1 cellular context compared by ENCODE assay signal in the genomic region with DNA sequence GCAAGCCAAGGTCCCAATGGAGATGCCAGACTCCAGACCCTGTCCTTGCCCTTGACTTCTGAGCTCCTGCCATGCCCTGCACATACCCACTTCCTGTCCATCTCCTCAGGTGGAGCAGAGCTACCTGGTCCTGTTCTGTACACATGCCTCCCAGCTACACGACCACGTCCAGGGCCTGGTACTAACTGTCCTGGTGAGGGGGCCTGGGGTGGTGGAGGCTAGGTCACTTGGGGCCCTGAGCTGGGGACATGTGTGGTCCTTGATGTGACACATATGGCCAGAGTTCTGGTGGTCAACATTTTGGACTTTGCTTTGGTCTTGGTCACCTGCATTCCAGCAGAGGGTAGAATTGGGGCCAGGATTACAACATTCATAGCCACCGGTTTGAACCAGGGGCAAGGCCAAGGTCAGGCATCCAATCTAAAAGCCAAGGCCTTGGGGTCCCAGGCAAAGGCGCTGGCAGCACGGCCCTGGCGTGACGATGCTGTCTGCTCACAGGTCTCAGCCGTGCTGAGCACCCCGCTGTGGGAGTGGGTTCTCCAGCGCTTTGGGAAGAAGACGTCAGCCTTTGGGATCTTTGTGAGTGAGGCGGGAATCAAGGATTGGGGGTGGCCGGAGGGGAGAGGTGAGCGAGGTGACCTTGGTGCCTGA.
TF ChIP-seq lines count a peak whose summit lies in the region.

No MANE protein-coding gene starts in this region.

TF ChIP-seq in HepG2, 621 proteins besides CTCF, POLR2A, EP300 and RAD21 (continued from another document and continues in another):
- TF ChIP-seq FOXA1 (IDR thresholded peaks at IDR 0.05) (no peak), FOXA1 (CRISPR knock-in tag; IDR thresholded peaks at IDR 0.05) (peak; percentile 35; the same call in 1 of the 2 replicates), ZNF713 (CRISPR knock-in tag; IDR thresholded peaks at IDR 0.05) (no peak), ZNF761 (CRISPR knock-in tag; conservative IDR thresholded peaks at IDR 0.05) (no peak), ZNF367 (CRISPR knock-in tag; IDR thresholded peaks at IDR 0.05; ENCODE audit: borderline replicate concordance) (no peak), BRCA1 (CRISPR knock-in tag; IDR thresholded peaks at IDR 0.05) (no peak), BORCS8-MEF2B (CRISPR knock-in tag; IDR thresholded peaks at IDR 0.05) (no peak; the same call in 1 of the 2 replicates), ERF (CRISPR knock-in tag; IDR thresholded peaks at IDR 0.05) (peak; percentile 75; the same call in 1 of the 2 replicates), ZNF451 (CRISPR knock-in tag; IDR thresholded peaks at IDR 0.05) (0 out of 2 replicates have a peak, but pooled peaks have one; percentile 86), HDAC6 (IDR thresholded peaks at IDR 0.05; ENCODE audit: low read depth, low read length) (no peak), KLF12 (CRISPR knock-in tag; IDR thresholded peaks at IDR 0.05; ENCODE audit: borderline replicate concordance) (no peak), ZMYM4 (CRISPR knock-in tag; IDR thresholded peaks at IDR 0.05) (peak; percentile 83), ZNF343 (CRISPR knock-in tag; IDR thresholded peaks at IDR 0.05) (no peak), MTA3 (CRISPR knock-in tag; IDR thresholded peaks at IDR 0.05) (no peak), ZNF570 (CRISPR knock-in tag; IDR thresholded peaks at IDR 0.05; ENCODE audit: borderline replicate concordance) (no peak), TAF15 (IDR thresholded peaks at IDR 0.05; ENCODE audit: low read depth, low read length, poor library complexity, severe bottlenecking) (no peak), NONO (IDR thresholded peaks at IDR 0.05) (no peak), NONO (CRISPR knock-in tag; conservative IDR thresholded peaks at IDR 0.05) (peak; percentile 92), ADNP (CRISPR knock-in tag; IDR thresholded peaks at IDR 0.05) (no peak), POGZ (CRISPR knock-in tag; IDR thresholded peaks at IDR 0.05) (peak; percentile 87), MIER2 (CRISPR knock-in tag; IDR thresholded peaks at IDR 0.05) (no peak; the same call in 1 of the 2 replicates), NFYB (CRISPR knock-in tag; IDR thresholded peaks at IDR 0.05) (no peak), SUZ12 (IDR thresholded peaks at IDR 0.05; ENCODE audit: low read depth, low read length) (no peak), NFRKB (IDR thresholded peaks at IDR 0.05) (no peak), ZNF607 (CRISPR knock-in tag; IDR thresholded peaks at IDR 0.05; ENCODE audit: borderline replicate concordance) (no peak), ZNF317 (CRISPR knock-in tag; IDR thresholded peaks at IDR 0.05) (0 out of 2 replicates have a peak, but pooled peaks have one; percentile 53), ZNF589 (CRISPR knock-in tag; conservative IDR thresholded peaks at IDR 0.05) (no peak; the same call in none of the 2 replicates), ZSCAN9 (CRISPR knock-in tag; IDR thresholded peaks at IDR 0.05; ENCODE audit: borderline replicate concordance) (no peak; the same call in 1 of the 2 replicates), ZNF670 (CRISPR knock-in tag; IDR thresholded peaks at IDR 0.05; ENCODE audit: borderline replicate concordance) (no peak), SRSF1 (optimal IDR thresholded peaks at IDR 0.05; ENCODE audit: low read depth, low read length) (no peak), SMARCE1 (IDR thresholded peaks at IDR 0.05; ENCODE audit: borderline replicate concordance) (no peak), ZNF550 (CRISPR knock-in tag; IDR thresholded peaks at IDR 0.05; ENCODE audit: borderline replicate concordance) (no peak), TARDBP (CRISPR knock-in tag; IDR thresholded peaks at IDR 0.05) (peak; percentile 81), ZNF432 (CRISPR knock-in tag; IDR thresholded peaks at IDR 0.05; ENCODE audit: borderline replicate concordance) (no peak), ZNF790 (CRISPR knock-in tag; IDR thresholded peaks at IDR 0.05; ENCODE audit: borderline replicate concordance) (no peak), ZFAT (CRISPR knock-in tag; conservative IDR thresholded peaks at IDR 0.05) (no peak), CEBPG (CRISPR knock-in tag; IDR thresholded peaks at IDR 0.05) (peak; percentile 85), ZSCAN12 (CRISPR knock-in tag; IDR thresholded peaks at IDR 0.05) (no peak), MAZ (IDR thresholded peaks at IDR 0.05; ENCODE audit: borderline replicate concordance, low read depth, low read length) (no peak), MAZ (CRISPR knock-in tag; IDR thresholded peaks at IDR 0.05; ENCODE audit: low read depth) (no peak), ZNF615 (CRISPR knock-in tag; IDR thresholded peaks at IDR 0.05; ENCODE audit: borderline replicate concordance) (no peak)
- TF ChIP-seq, protein P1, sequence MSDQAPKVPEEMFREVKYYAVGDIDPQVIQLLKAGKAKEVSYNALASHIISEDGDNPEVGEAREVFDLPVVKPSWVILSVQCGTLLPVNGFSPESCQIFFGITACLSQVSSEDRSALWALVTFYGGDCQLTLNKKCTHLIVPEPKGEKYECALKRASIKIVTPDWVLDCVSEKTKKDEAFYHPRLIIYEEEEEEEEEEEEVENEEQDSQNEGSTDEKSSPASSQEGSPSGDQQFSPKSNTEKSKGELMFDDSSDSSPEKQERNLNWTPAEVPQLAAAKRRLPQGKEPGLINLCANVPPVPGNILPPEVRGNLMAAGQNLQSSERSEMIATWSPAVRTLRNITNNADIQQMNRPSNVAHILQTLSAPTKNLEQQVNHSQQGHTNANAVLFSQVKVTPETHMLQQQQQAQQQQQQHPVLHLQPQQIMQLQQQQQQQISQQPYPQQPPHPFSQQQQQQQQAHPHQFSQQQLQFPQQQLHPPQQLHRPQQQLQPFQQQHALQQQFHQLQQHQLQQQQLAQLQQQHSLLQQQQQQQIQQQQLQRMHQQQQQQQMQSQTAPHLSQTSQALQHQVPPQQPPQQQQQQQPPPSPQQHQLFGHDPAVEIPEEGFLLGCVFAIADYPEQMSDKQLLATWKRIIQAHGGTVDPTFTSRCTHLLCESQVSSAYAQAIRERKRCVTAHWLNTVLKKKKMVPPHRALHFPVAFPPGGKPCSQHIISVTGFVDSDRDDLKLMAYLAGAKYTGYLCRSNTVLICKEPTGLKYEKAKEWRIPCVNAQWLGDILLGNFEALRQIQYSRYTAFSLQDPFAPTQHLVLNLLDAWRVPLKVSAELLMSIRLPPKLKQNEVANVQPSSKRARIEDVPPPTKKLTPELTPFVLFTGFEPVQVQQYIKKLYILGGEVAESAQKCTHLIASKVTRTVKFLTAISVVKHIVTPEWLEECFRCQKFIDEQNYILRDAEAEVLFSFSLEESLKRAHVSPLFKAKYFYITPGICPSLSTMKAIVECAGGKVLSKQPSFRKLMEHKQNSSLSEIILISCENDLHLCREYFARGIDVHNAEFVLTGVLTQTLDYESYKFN (CRISPR knock-in tag; conservative IDR thresholded peaks at IDR 0.05): peak; percentile 95
- TF ChIP-seq, protein P2, sequence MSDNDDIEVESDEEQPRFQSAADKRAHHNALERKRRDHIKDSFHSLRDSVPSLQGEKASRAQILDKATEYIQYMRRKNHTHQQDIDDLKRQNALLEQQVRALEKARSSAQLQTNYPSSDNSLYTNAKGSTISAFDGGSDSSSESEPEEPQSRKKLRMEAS (IDR thresholded peaks at IDR 0.05): no peak; the same call in 1 of the 2 replicates
- TF ChIP-seq, protein P3, sequence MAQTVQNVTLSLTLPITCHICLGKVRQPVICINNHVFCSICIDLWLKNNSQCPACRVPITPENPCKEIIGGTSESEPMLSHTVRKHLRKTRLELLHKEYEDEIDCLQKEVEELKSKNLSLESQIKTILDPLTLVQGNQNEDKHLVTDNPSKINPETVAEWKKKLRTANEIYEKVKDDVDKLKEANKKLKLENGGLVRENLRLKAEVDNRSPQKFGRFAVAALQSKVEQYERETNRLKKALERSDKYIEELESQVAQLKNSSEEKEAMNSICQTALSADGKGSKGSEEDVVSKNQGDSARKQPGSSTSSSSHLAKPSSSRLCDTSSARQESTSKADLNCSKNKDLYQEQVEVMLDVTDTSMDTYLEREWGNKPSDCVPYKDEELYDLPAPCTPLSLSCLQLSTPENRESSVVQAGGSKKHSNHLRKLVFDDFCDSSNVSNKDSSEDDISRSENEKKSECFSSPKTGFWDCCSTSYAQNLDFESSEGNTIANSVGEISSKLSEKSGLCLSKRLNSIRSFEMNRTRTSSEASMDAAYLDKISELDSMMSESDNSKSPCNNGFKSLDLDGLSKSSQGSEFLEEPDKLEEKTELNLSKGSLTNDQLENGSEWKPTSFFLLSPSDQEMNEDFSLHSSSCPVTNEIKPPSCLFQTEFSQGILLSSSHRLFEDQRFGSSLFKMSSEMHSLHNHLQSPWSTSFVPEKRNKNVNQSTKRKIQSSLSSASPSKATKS (CRISPR knock-in tag; IDR thresholded peaks at IDR 0.05): no peak
- TF ChIP-seq, protein P4, sequence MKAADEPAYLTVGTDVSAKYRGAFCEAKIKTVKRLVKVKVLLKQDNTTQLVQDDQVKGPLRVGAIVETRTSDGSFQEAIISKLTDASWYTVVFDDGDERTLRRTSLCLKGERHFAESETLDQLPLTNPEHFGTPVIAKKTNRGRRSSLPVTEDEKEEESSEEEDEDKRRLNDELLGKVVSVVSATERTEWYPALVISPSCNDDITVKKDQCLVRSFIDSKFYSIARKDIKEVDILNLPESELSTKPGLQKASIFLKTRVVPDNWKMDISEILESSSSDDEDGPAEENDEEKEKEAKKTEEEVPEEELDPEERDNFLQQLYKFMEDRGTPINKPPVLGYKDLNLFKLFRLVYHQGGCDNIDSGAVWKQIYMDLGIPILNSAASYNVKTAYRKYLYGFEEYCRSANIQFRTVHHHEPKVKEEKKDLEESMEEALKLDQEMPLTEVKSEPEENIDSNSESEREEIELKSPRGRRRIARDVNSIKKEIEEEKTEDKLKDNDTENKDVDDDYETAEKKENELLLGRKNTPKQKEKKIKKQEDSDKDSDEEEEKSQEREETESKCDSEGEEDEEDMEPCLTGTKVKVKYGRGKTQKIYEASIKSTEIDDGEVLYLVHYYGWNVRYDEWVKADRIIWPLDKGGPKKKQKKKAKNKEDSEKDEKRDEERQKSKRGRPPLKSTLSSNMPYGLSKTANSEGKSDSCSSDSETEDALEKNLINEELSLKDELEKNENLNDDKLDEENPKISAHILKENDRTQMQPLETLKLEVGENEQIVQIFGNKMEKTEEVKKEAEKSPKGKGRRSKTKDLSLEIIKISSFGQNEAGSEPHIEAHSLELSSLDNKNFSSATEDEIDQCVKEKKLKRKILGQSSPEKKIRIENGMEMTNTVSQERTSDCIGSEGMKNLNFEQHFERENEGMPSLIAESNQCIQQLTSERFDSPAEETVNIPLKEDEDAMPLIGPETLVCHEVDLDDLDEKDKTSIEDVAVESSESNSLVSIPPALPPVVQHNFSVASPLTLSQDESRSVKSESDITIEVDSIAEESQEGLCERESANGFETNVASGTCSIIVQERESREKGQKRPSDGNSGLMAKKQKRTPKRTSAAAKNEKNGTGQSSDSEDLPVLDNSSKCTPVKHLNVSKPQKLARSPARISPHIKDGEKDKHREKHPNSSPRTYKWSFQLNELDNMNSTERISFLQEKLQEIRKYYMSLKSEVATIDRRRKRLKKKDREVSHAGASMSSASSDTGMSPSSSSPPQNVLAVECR (CRISPR knock-in tag; IDR thresholded peaks at IDR 0.05; ENCODE audit: borderline replicate concordance): peak; percentile 69
- TF ChIP-seq, protein P5, sequence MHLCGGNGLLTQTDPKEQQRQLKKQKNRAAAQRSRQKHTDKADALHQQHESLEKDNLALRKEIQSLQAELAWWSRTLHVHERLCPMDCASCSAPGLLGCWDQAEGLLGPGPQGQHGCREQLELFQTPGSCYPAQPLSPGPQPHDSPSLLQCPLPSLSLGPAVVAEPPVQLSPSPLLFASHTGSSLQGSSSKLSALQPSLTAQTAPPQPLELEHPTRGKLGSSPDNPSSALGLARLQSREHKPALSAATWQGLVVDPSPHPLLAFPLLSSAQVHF (CRISPR knock-in tag; IDR thresholded peaks at IDR 0.05): no peak
- TF ChIP-seq, protein P6, sequence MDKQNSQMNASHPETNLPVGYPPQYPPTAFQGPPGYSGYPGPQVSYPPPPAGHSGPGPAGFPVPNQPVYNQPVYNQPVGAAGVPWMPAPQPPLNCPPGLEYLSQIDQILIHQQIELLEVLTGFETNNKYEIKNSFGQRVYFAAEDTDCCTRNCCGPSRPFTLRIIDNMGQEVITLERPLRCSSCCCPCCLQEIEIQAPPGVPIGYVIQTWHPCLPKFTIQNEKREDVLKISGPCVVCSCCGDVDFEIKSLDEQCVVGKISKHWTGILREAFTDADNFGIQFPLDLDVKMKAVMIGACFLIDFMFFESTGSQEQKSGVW (CRISPR knock-in tag; IDR thresholded peaks at IDR 0.05; ENCODE audit: borderline replicate concordance): no peak
- TF ChIP-seq, protein P7, sequence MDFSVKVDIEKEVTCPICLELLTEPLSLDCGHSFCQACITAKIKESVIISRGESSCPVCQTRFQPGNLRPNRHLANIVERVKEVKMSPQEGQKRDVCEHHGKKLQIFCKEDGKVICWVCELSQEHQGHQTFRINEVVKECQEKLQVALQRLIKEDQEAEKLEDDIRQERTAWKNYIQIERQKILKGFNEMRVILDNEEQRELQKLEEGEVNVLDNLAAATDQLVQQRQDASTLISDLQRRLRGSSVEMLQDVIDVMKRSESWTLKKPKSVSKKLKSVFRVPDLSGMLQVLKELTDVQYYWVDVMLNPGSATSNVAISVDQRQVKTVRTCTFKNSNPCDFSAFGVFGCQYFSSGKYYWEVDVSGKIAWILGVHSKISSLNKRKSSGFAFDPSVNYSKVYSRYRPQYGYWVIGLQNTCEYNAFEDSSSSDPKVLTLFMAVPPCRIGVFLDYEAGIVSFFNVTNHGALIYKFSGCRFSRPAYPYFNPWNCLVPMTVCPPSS (IDR thresholded peaks at IDR 0.05): no peak
- TF ChIP-seq, protein P8, sequence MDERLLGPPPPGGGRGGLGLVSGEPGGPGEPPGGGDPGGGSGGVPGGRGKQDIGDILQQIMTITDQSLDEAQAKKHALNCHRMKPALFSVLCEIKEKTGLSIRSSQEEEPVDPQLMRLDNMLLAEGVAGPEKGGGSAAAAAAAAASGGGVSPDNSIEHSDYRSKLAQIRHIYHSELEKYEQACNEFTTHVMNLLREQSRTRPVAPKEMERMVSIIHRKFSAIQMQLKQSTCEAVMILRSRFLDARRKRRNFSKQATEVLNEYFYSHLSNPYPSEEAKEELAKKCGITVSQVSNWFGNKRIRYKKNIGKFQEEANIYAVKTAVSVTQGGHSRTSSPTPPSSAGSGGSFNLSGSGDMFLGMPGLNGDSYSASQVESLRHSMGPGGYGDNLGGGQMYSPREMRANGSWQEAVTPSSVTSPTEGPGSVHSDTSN (CRISPR knock-in tag; IDR thresholded peaks at IDR 0.05): no peak
- TF ChIP-seq, protein P9, sequence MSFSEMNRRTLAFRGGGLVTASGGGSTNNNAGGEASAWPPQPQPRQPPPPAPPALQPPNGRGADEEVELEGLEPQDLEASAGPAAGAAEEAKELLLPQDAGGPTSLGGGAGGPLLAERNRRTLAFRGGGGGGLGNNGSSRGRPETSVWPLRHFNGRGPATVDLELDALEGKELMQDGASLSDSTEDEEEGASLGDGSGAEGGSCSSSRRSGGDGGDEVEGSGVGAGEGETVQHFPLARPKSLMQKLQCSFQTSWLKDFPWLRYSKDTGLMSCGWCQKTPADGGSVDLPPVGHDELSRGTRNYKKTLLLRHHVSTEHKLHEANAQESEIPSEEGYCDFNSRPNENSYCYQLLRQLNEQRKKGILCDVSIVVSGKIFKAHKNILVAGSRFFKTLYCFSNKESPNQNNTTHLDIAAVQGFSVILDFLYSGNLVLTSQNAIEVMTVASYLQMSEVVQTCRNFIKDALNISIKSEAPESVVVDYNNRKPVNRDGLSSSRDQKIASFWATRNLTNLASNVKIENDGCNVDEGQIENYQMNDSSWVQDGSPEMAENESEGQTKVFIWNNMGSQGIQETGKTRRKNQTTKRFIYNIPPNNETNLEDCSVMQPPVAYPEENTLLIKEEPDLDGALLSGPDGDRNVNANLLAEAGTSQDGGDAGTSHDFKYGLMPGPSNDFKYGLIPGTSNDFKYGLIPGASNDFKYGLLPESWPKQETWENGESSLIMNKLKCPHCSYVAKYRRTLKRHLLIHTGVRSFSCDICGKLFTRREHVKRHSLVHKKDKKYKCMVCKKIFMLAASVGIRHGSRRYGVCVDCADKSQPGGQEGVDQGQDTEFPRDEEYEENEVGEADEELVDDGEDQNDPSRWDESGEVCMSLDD (CRISPR knock-in tag; IDR thresholded peaks at IDR 0.05; ENCODE audit: borderline replicate concordance): 0 out of 2 replicates have a peak, but pooled peaks have one; percentile 61
